In genomic region chr11:113314065-113314388, GRCh38 we compare ENCODE assay signal across 8 cellular contexts. TPM values are rescaled to one million over a fixed set of nuclear protein-coding genes. Genes with fewer than 3 reads are reported as not detected.
DNase-seq lines count a peak whose midpoint lies in the region; ATAC-seq and TF ChIP-seq lines count a peak whose summit lies in the region.

No MANE protein-coding gene starts in this region.

- no peak overlapping the region for H3K23ac ChIP-seq in trophoblast cell (ENCODE audit: low read length)

- no peak overlapping the region for H2AK5ac ChIP-seq in trophoblast cell (ENCODE audit: low read length)

- H4K8ac ChIP-seq in trophoblast cell (ENCODE audit: low read depth, low read length), result no peak overlapping the region

- H3F3A ChIP-seq in DOHH2 (ENCODE audit: control insufficient read depth, insufficient read depth), result no peaks in the 10 kb centered on the region

- H3K4me1 ChIP-seq in DOHH2 (ENCODE audit: control insufficient read depth, low read length) (peaks cover 18% of the 10 kb centered on the region), esophagus squamous epithelium (peaks cover 6 to 38% (median 19%) of the 10 kb centered on the region in 3 donors), trophoblast cell (ENCODE audit: control insufficient read depth in 1 of 2, insufficient read depth in 2 of 2, low read length in 2 of 2) (peaks cover 7 to 12% of the 10 kb centered on the region in 2 experiments)

- H3K4me3 ChIP-seq in DOHH2 (ENCODE audit: low read length) (peak overlapping the region; percentile 78), esophagus squamous epithelium (peak overlapping the region; percentile 52 to 93 (median 68)), trophoblast cell (ENCODE audit: low read depth, low read length) (peak overlapping the region; percentile 49)

- DNase-seq in RWPE1 (ENCODE audit: low spot score) (no peak), esophagus squamous epithelium (lab: John Stamatoyannopoulos, UW) (no peak), trophoblast cell (no peak), SHP77 treated with DMSO at 0.1 percent for 48 hours (lab: John Stamatoyannopoulos, UW) (no peak)

- H2BK12ac ChIP-seq in trophoblast cell (ENCODE audit: low read length), result no peak overlapping the region

- intact Hi-C loops in esophagus squamous epithelium (cut with DNase I), result no loop called here

- no peak for TF ChIP-seq CTCF in DOHH2 (IDR thresholded peaks at IDR 0.05; ENCODE audit: low read depth, low read length, poor library complexity, severe bottlenecking)
- TF ChIP-seq CTCF in RWPE1 (conservative IDR thresholded peaks at IDR 0.05; ENCODE audit: low read depth), result no peak
- no peak for TF ChIP-seq CTCF in esophagus squamous epithelium (IDR thresholded peaks at IDR 0.05)

- no peak overlapping the region for H3K14ac ChIP-seq in trophoblast cell (ENCODE audit: low read length)

- WGBS in esophagus squamous epithelium, 2 donors, result 5 to 13% methylated on average over 7 to 9 of the region's 9 CpGs
- no CpG with 5 or more reads among the region's 9 CpGs for WGBS in trophoblast cell (ENCODE audit: extremely low coverage, insufficient coverage, insufficient read length)

- no peak overlapping the region for H2BK120ac ChIP-seq in trophoblast cell (ENCODE audit: insufficient read depth, low read length, poor library complexity)

- no peaks in the 10 kb centered on the region; the same call in 1 of the 2 replicates for H3K79me2 ChIP-seq in DOHH2 (ENCODE audit: control insufficient read depth, low read length)
- H3K79me2 ChIP-seq in trophoblast cell (ENCODE audit: control insufficient read depth, insufficient read depth, low read length, poor library complexity), result peaks cover 2% of the 10 kb centered on the region

- H2AFZ ChIP-seq in trophoblast cell (ENCODE audit: insufficient read depth, low read length, poor library complexity), result peak overlapping the region; percentile 26

- ATAC-seq in GM21447 (IDR thresholded peaks at IDR 0.05; ENCODE audit: unreplicated experiment) (no peak), HG02763 (IDR thresholded peaks at IDR 0.05; ENCODE audit: unreplicated experiment) (no peak), HG02678 (IDR thresholded peaks at IDR 0.05; ENCODE audit: unreplicated experiment) (no peak)

- H3K9ac ChIP-seq in trophoblast cell (ENCODE audit: low read length), result no peak overlapping the region

- H3K79me1 ChIP-seq in trophoblast cell (ENCODE audit: low read length), result peaks cover 5% of the 10 kb centered on the region

- H3K27me3 ChIP-seq in DOHH2 (ENCODE audit: control insufficient read depth, low read length), result no peaks in the 10 kb centered on the region
- H3K27me3 ChIP-seq in esophagus squamous epithelium, result no peaks in the 10 kb centered on the region
- no peaks in the 10 kb centered on the region for H3K27me3 ChIP-seq in trophoblast cell (ENCODE audit: insufficient read depth, low read length)

- POLR2A ChIA-PET in RWPE1 (lab: Yijun Ruan, JAX; ENCODE audit: low non-redundant PET), result no interaction called here

- no peak overlapping the region for H4K12ac ChIP-seq in trophoblast cell (ENCODE audit: low read depth, low read length)

- H4K20me1 ChIP-seq in DOHH2 (ENCODE audit: control insufficient read depth, insufficient read depth, low read depth, low read length), result no peaks in the 10 kb centered on the region

- no peak overlapping the region for H4K91ac ChIP-seq in trophoblast cell (ENCODE audit: low read depth, low read length)

- H3K27ac ChIP-seq in DOHH2 (ENCODE audit: low read depth, low read length), result no peak overlapping the region
- H3K27ac ChIP-seq in RWPE1, result peak overlapping the region; percentile 82
- peak overlapping the region; percentile 80 to 92 (median 90) for H3K27ac ChIP-seq in esophagus squamous epithelium
- no peak overlapping the region for H3K27ac ChIP-seq in trophoblast cell (ENCODE audit: low read depth, low read length)

- H3K36me3 ChIP-seq in DOHH2 (ENCODE audit: control insufficient read depth, low read length), result peaks cover 4% of the 10 kb centered on the region; the same call in 1 of the 2 replicates
- H3K36me3 ChIP-seq in esophagus squamous epithelium, result peaks cover 0 to 18% (median 0%) of the 10 kb centered on the region in 3 donors
- no peaks in the 10 kb centered on the region for H3K36me3 ChIP-seq in trophoblast cell (ENCODE audit: control insufficient read depth in 1 of 2, insufficient read depth in 2 of 2, low read length in 2 of 2)

- CTCF ChIA-PET in RWPE1 (lab: Yijun Ruan, JAX), result interaction anchor here (0.6 to 1.2 kb wide), 4 partner anchors 179 to 902 kb away, joined by 3 to 5 read pairs (median 4); no protein-coding TSS in a partner anchor

- H2BK5ac ChIP-seq in trophoblast cell (ENCODE audit: low read depth, low read length, poor library complexity), result no peak overlapping the region

- H3K9me3 ChIP-seq in DOHH2 (ENCODE audit: control insufficient read depth, insufficient read depth, low read length) (no peaks in the 10 kb centered on the region), esophagus squamous epithelium (no peaks in the 10 kb centered on the region), trophoblast cell (ENCODE audit: insufficient read depth, low read depth, low read length) (no peaks in the 10 kb centered on the region)

- no peaks in the 10 kb centered on the region for H3K9me2 ChIP-seq in DOHH2 (replicated peaks; ENCODE audit: control insufficient read depth, low read length)

- TF ChIP-seq POLR2A in esophagus squamous epithelium (IDR thresholded peaks at IDR 0.05), result no peak

- H3K4ac ChIP-seq in trophoblast cell (ENCODE audit: low read depth, low read length), result no peak overlapping the region

- H3K18ac ChIP-seq in trophoblast cell (ENCODE audit: low read length), result no peak overlapping the region

- H3K4me2 ChIP-seq in DOHH2 (ENCODE audit: low read length) (peak overlapping the region; percentile 90), trophoblast cell (ENCODE audit: low read length) (peak overlapping the region; percentile 57)

RNA-seq across cellular contexts. Expression of gene TTC12, which starts 0.4 kb away (rescaled TPM):
- 10 to 100 TPM in 2 of 4 donors, 1 to 10 TPM in 2; 2.2 to 14.7 (median 10.8) TPM for total RNA-seq in esophagus squamous epithelium
- polyA plus RNA-seq in trophoblast cell (2013), result 13.5 and 14.3 TPM in 2 replicates

Comparison
In these comparisons a context has a peak if more than half of its experiments do, and no peak if none do; other contexts are left out.
1. H3K27ac ChIP-seq: peak in RWPE1 (single experiment) and esophagus squamous epithelium (4 of 4); none in DOHH2 (single experiment) and trophoblast cell (single experiment).
2. Peak in every context shown above with its lines, with median percentiles within 50 percentile points of each other: H3K4me3 ChIP-seq.